In genomic region chr7:42931834-42932651, GRCh38 we compare ENCODE assay signal across 8 cellular contexts. TPM values are rescaled to one million over a fixed set of nuclear protein-coding genes. Genes with fewer than 3 reads are reported as not detected.
DNase-seq lines count a peak whose midpoint lies in the region; ATAC-seq, FAIRE-seq and TF ChIP-seq lines count a peak whose summit lies in the region.

Gene MRPL32, plus strand, starts transcription at chr7:42932376. Its CDS starts 11 bp downstream, at chr7:42932387.
Gene PSMA2, minus strand, starts transcription at chr7:42932174. Its CDS starts 16 bp downstream, at chr7:42932158.

- peaks cover 23% of the 10 kb centered on the region for H3K4me1 ChIP-seq in keratinocyte (ENCODE audit: control insufficient read depth, extremely low read depth, insufficient read depth, low read length)

- peak within 1 kb of the TSS; percentile 99 for H2AFZ ChIP-seq in keratinocyte (ENCODE audit: control insufficient read depth, low read length)

- peak; percentile 91 for TF ChIP-seq POLR2A in GM19099 (IDR thresholded peaks at IDR 0.05; ENCODE audit: extremely low read depth, insufficient read length, low read depth)

- no peaks in the 10 kb centered on the region for H3K27me3 ChIP-seq in keratinocyte (ENCODE audit: control insufficient read depth, extremely low read depth, insufficient read depth, low read length)

- H3K27ac ChIP-seq in keratinocyte (ENCODE audit: control insufficient read depth, insufficient read depth, low read length): peak within 1 kb of the TSS; percentile 97

- peaks cover 87% of the 10 kb centered on the region for H3K79me2 ChIP-seq in keratinocyte (ENCODE audit: control insufficient read depth, insufficient read depth, low read length)

- no peaks in the 10 kb centered on the region for H3K9me3 ChIP-seq in keratinocyte (ENCODE audit: control insufficient read depth, low read depth, low read length)

- no peaks in the 10 kb centered on the region for H4K20me1 ChIP-seq in keratinocyte (ENCODE audit: control insufficient read depth, extremely low read depth, insufficient read depth, low read length)

- H3K4me3 ChIP-seq in keratinocyte (ENCODE audit: control insufficient read depth in 2 of 3, extremely low read depth in 1 of 3, insufficient read depth in 2 of 3, low read depth in 1 of 3, low read length in 3 of 3): peak within 1 kb of the TSS; percentile 95 to 98 (median 98)

- no peak for TF ChIP-seq CTCF in keratinocyte (optimal IDR thresholded peaks at IDR 0.05 in 1 of 3, IDR thresholded peaks at IDR 0.05 in 1 of 3, conservative IDR thresholded peaks at IDR 0.05 in 1 of 3; ENCODE audit: extremely low read depth in 1 of 3, insufficient read depth in 2 of 3, low read length in 3 of 3)

- H3K9me1 ChIP-seq in keratinocyte (ENCODE audit: control insufficient read depth, extremely low read depth, insufficient read depth, low read length): no peaks in the 10 kb centered on the region

- H3K4me2 ChIP-seq in keratinocyte (ENCODE audit: control insufficient read depth, extremely low read depth, insufficient read depth, low read depth, low read length): peak within 1 kb of the TSS; percentile 89

- ATAC-seq in HG03432 (IDR thresholded peaks at IDR 0.05; ENCODE audit: unreplicated experiment): peak; percentile 99

- dilution Hi-C loops in keratinocyte (cut with MboI; ENCODE audit: extremely low pct_ligation_motif_present, low sequenced_read_pairs): no loop called here

- FAIRE-seq in keratinocyte (lab: Jason Lieb, UNC): peak; percentile 83

- H3K36me3 ChIP-seq in keratinocyte (ENCODE audit: control insufficient read depth in 2 of 2, extremely low read depth in 1 of 2, insufficient read depth in 2 of 2, low read length in 2 of 2): peaks cover 6 to 12% of the 10 kb centered on the region in 2 experiments

- peak within 1 kb of the TSS; percentile 99 for H3K9ac ChIP-seq in keratinocyte (ENCODE audit: control insufficient read depth, extremely low read depth, insufficient read depth, low read length)

- peak; percentile 99 for DNase-seq in AG20443 (ENCODE audit: low spot score)
- DNase-seq in NCI-H510A (lab: John Stamatoyannopoulos, UW): peak; percentile 97
- peak; percentile 90 for DNase-seq in activated CD4-positive, alpha-beta T cell treated with anti-CD3 and anti-CD28 coated beads for 1 hour
- DNase-seq in cerebellum (ENCODE audit: low spot score): peak; percentile 98
- DNase-seq in keratinocyte (ENCODE audit: low read depth, low spot score): peak; percentile 81
- DNase-seq in stimulated activated CD4-positive, alpha-beta T cell treated with anti-CD3 and anti-CD28 coated beads, Interleukin-15, amount 100 ng/mL, for 1 hour (ENCODE audit: low read depth in 1 of 2, low spot score in 1 of 2): peak; percentile 82 to 88

RNA-seq across cellular contexts. Expression of gene MRPL32, which starts in this region (rescaled TPM):
- total RNA-seq in cerebellum: 29.6 TPM
- 55.7 to 86.1 TPM (median 81.1 TPM) in 3 replicates for polyA plus RNA-seq in keratinocyte
- polyA plus RNA-seq in keratinocyte (2011; ENCODE audit: low read depth): 154 TPM
- polyA plus RNA-seq in keratinocyte (2011; cell fraction: cytosol; rRNA removed): 62.7 and 86.1 TPM in 2 replicates
- 76.8 and 103 TPM in 2 replicates for polyA plus RNA-seq in keratinocyte (2011; cell fraction: nucleus; rRNA removed)
- polyA plus RNA-seq in keratinocyte (2012; ENCODE audit: low replicate concordance): 63.5 and 65.1 TPM in 2 replicates
- polyA minus RNA-seq in keratinocyte: 7.0 to 22.2 TPM (median 11.7 TPM) in 3 replicates
- polyA minus RNA-seq in keratinocyte (2011; cell fraction: cytosol; rRNA and poly(A)+ RNA removed): 23.0 TPM
- 7.6 and 16.0 TPM in 2 replicates for polyA minus RNA-seq in keratinocyte (2011; cell fraction: nucleus; rRNA and poly(A)+ RNA removed)

RNA-seq across cellular contexts. Expression of gene PSMA2, which starts in this region (rescaled TPM):
- 29.8 TPM for total RNA-seq in cerebellum
- 112 to 251 TPM (median 135 TPM) in 3 replicates for polyA plus RNA-seq in keratinocyte
- polyA plus RNA-seq in keratinocyte (2011; ENCODE audit: low read depth): 32.6 TPM
- polyA plus RNA-seq in keratinocyte (2011; cell fraction: cytosol; rRNA removed): 115 and 225 TPM in 2 replicates
- polyA plus RNA-seq in keratinocyte (2011; cell fraction: nucleus; rRNA removed): 55.7 and 103 TPM in 2 replicates
- polyA plus RNA-seq in keratinocyte (2012; ENCODE audit: low replicate concordance): 134 and 135 TPM in 2 replicates
- 0.30 to 33.5 TPM (median 16.4 TPM) in 3 replicates for polyA minus RNA-seq in keratinocyte
- polyA minus RNA-seq in keratinocyte (2011; cell fraction: cytosol; rRNA and poly(A)+ RNA removed): 21.7 TPM
- polyA minus RNA-seq in keratinocyte (2011; cell fraction: nucleus; rRNA and poly(A)+ RNA removed): 6.0 and 8.7 TPM in 2 replicates

Comparison
In these comparisons a context has a peak if more than half of its experiments do, and no peak if none do; other contexts are left out.
1. Peak in every context shown above with its lines: DNase-seq, ATAC-seq, H3K4me3 ChIP-seq and H3K27ac ChIP-seq.